ENCODE assay signal across 14 cellular contexts in genomic region chr5:156920861-156921431, GRCh38. TPM values are rescaled to one million over a fixed set of nuclear protein-coding genes. Genes with fewer than 3 reads are reported as not detected.
A peak's percentile ranks its signal among the peaks of the same experiment; 100 is the strongest.
DNase-seq lines count a peak whose midpoint lies in the region; ATAC-seq and TF ChIP-seq lines count a peak whose summit lies in the region.
"Had no signal": no experiment of that assay in that cellular context is flagged by ENCODE, and none has a peak within 500 bp of the region (broad histone marks: within the 10 kb centered on the region; RNA-seq: fewer than 3 reads in every experiment).

No MANE protein-coding gene starts in this region.

- TF ChIP-seq CTCF in nephron progenitor cell (IDR thresholded peaks at IDR 0.05) (no peak), right lobe of liver (IDR thresholded peaks at IDR 0.05) (no peak)

- no peak overlapping the region for H3K4me3 ChIP-seq in right lobe of liver
- H3K4me3 ChIP-seq: stomach had no signal

- H3K9me3 ChIP-seq in right lobe of liver, result no peaks in the 10 kb centered on the region
- H3K9me3 ChIP-seq: stomach had no signal

- peaks cover 77% of the 10 kb centered on the region for H3K4me1 Mint-ChIP-seq in activated naive CD4-positive, alpha-beta T cell treated with anti-CD3 and anti-CD28 coated beads, Interleukin-2, amount 10 ng/mL, durations not matched to agents 7 days and 5 days
- peaks cover 71% of the 10 kb centered on the region for H3K4me1 Mint-ChIP-seq in stimulated activated naive CD8-positive, alpha-beta T cell treated with anti-CD3 and anti-CD28 coated beads, Interleukin-15, Interleukin-2, amounts not matched to agents 100 ng/mL and 50 ng/mL, for 24 hours (ENCODE audit: low read depth)
- no peaks in the 10 kb centered on the region for H3K4me1 Mint-ChIP-seq in nephron progenitor cell

- CTCF ChIA-PET in activated naive CD4-positive, alpha-beta T cell treated with anti-CD3 and anti-CD28 coated beads, Interleukin-2, amount 10 ng/mL, durations not matched to agents 7 days and 5 days (lab: Charles Lee), result interaction anchor here (1.0 to 1.4 kb wide), 5 partner anchors 10 to 106 kb away, joined by 3 to 6 read pairs (median 4); no protein-coding TSS in a partner anchor

- no peak for DNase-seq in activated naive CD4-positive, alpha-beta T cell treated with anti-CD3 and anti-CD28 coated beads, Interleukin-2, amount 10 ng/mL, durations not matched to agents 7 days and 5 days
- no peak for DNase-seq in activated naive CD4-positive, alpha-beta T cell treated with Interleukin-2 at 50 U/mL for 16 hours
- no peak for DNase-seq in NCI-H1105 treated with DMSO at 0.1 percent for 48 hours (lab: John Stamatoyannopoulos, UW)
- no peak for DNase-seq in nephron progenitor cell
- no peak for DNase-seq in right lobe of liver
- DNase-seq: AML-193, brain microvascular endothelial cell, mammary epithelial cell, NCI-H510A treated with DMSO at 0.1 percent for 48 hours, stomach had no signal

- H3K36me3 Mint-ChIP-seq in activated naive CD4-positive, alpha-beta T cell treated with anti-CD3 and anti-CD28 coated beads, Interleukin-2, amount 10 ng/mL, durations not matched to agents 7 days and 5 days, result peaks cover 34% of the 10 kb centered on the region
- H3K36me3 Mint-ChIP-seq in stimulated activated naive CD8-positive, alpha-beta T cell treated with anti-CD3 and anti-CD28 coated beads, Interleukin-15, Interleukin-2, amounts not matched to agents 100 ng/mL and 50 ng/mL, for 24 hours (ENCODE audit: low read depth), result peaks cover 27% of the 10 kb centered on the region
- H3K36me3 Mint-ChIP-seq in nephron progenitor cell (ENCODE audit: low read depth), result no peaks in the 10 kb centered on the region

- no peak overlapping the region for H3K27ac ChIP-seq in right lobe of liver
- H3K27ac ChIP-seq: brain microvascular endothelial cell, stomach had no signal

- no peaks in the 10 kb centered on the region for H3K27me3 ChIP-seq in right lobe of liver
- H3K27me3 ChIP-seq: brain microvascular endothelial cell, stomach had no signal

- intact Hi-C loops in right lobe of liver (cut with DNase I), result no loop called here

- no peaks in the 10 kb centered on the region for H3K4me1 ChIP-seq in right lobe of liver

- WGBS in right lobe of liver (ENCODE audit: insufficient coverage, low coverage, low lambda C conversion rate, missing lambda C conversion rate), result 58% methylated on average over 2 of the region's 3 CpGs

- peak overlapping the region; percentile 59 for H3K4me3 Mint-ChIP-seq in activated naive CD4-positive, alpha-beta T cell treated with anti-CD3 and anti-CD28 coated beads, Interleukin-2, amount 10 ng/mL, durations not matched to agents 7 days and 5 days
- peak overlapping the region; percentile 75 for H3K4me3 Mint-ChIP-seq in stimulated activated naive CD8-positive, alpha-beta T cell treated with anti-CD3 and anti-CD28 coated beads, Interleukin-15, Interleukin-2, amounts not matched to agents 100 ng/mL and 50 ng/mL, for 24 hours
- no peak overlapping the region for H3K4me3 Mint-ChIP-seq in nephron progenitor cell

- H3K27me3 Mint-ChIP-seq in activated naive CD4-positive, alpha-beta T cell treated with anti-CD3 and anti-CD28 coated beads, Interleukin-2, amount 10 ng/mL, durations not matched to agents 7 days and 5 days, result no peaks in the 10 kb centered on the region
- H3K27me3 Mint-ChIP-seq in stimulated activated naive CD8-positive, alpha-beta T cell treated with anti-CD3 and anti-CD28 coated beads, Interleukin-15, Interleukin-2, amounts not matched to agents 100 ng/mL and 50 ng/mL, for 24 hours, result no peaks in the 10 kb centered on the region
- H3K27me3 Mint-ChIP-seq in nephron progenitor cell (ENCODE audit: low read depth, poor library complexity), result no peaks in the 10 kb centered on the region

- TF ChIP-seq POLR2A in right lobe of liver (IDR thresholded peaks at IDR 0.05), result no peak

- H3K27ac Mint-ChIP-seq in activated naive CD4-positive, alpha-beta T cell treated with anti-CD3 and anti-CD28 coated beads, Interleukin-2, amount 10 ng/mL, durations not matched to agents 7 days and 5 days, result peak overlapping the region; percentile 89
- H3K27ac Mint-ChIP-seq in stimulated activated naive CD8-positive, alpha-beta T cell treated with anti-CD3 and anti-CD28 coated beads, Interleukin-15, Interleukin-2, amounts not matched to agents 100 ng/mL and 50 ng/mL, for 24 hours, result peak overlapping the region; percentile 95
- H3K27ac Mint-ChIP-seq in nephron progenitor cell, result no peak overlapping the region

- no peaks in the 10 kb centered on the region for H3K36me3 ChIP-seq in right lobe of liver
- H3K36me3 ChIP-seq: brain microvascular endothelial cell, stomach had no signal

- peaks cover 10% of the 10 kb centered on the region for H3K9me3 Mint-ChIP-seq in activated naive CD4-positive, alpha-beta T cell treated with anti-CD3 and anti-CD28 coated beads, Interleukin-2, amount 10 ng/mL, durations not matched to agents 7 days and 5 days
- H3K9me3 Mint-ChIP-seq in stimulated activated naive CD8-positive, alpha-beta T cell treated with anti-CD3 and anti-CD28 coated beads, Interleukin-15, Interleukin-2, amounts not matched to agents 100 ng/mL and 50 ng/mL, for 24 hours, result peaks cover 4% of the 10 kb centered on the region
- no peaks in the 10 kb centered on the region for H3K9me3 Mint-ChIP-seq in nephron progenitor cell
- H3K9me3 Mint-ChIP-seq: IgD-negative memory B cell had no signal

- peak; percentile 64 for ATAC-seq in HG02759 (IDR thresholded peaks at IDR 0.05; ENCODE audit: unreplicated experiment)
- ATAC-seq in HG03558 (IDR thresholded peaks at IDR 0.05; ENCODE audit: extremely low read depth, unreplicated experiment), result peak; percentile 27
- ATAC-seq in right lobe of liver, result no peak

RNA-seq across cellular contexts. Expression of gene TIMD4, which starts 42.1 kb away (rescaled TPM):
- total RNA-seq in right lobe of liver, result 10 to 100 TPM in 2 of 6 experiments, 1 to 10 TPM in 2, under 1 TPM in 2; 0.31 to 16.3 (median 4.8) TPM
- total RNA-seq: mammary epithelial cell had no signal

Comparison
In these comparisons a context has a peak if more than half of its experiments do, and no peak if none do; other contexts are left out.
1. ATAC-seq: peak in HG02759 (single experiment) and HG03558 (single experiment); none in right lobe of liver (0 of 4).